Comparison of ENCODE assay signal across 22 cellular contexts in the genomic region with DNA sequence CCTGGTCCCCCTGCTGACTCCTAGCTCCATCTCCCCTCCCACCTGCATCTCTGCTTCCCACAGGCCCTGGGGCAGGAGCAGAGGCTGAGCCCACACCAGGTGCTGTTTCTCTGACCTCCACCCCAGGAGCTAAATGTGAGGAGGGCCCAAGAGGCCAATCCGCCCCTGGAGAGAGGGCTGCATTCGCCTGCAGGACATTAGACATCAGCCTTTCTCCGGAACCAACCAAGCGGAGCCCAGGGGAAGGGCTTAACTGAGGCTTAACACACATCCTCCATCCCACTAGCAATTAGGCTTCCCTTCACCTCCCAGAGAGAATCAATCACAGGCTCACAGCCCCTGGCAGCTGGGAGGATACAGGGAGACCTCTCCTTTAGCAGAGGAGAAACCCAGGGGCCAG.
A peak's percentile ranks its signal among the peaks of the same experiment; 100 is the strongest.
DNase-seq lines count a peak whose midpoint lies in the region; ATAC-seq, FAIRE-seq and TF ChIP-seq lines count a peak whose summit lies in the region.
"Had no signal": no experiment of that assay in that cellular context is flagged by ENCODE, and none has a peak within 500 bp of the region (broad histone marks: within the 10 kb centered on the region; RNA-seq: fewer than 3 reads in every experiment).

No MANE protein-coding gene starts in this region.

- peaks cover 14% of the 10 kb centered on the region for H3K36me3 Mint-ChIP-seq in nephron progenitor cell (ENCODE audit: low read depth)

- no peak for FAIRE-seq in D721Med (lab: Jason Lieb, UNC)
- FAIRE-seq: frontal cortex, HepG2, kidney had no signal

- peaks cover 71% of the 10 kb centered on the region for H3K4me1 Mint-ChIP-seq in nephron progenitor cell

- H3K27ac Mint-ChIP-seq in nephron progenitor cell: peak overlapping the region; percentile 53
- H3K27ac Mint-ChIP-seq: activated CD4-positive, alpha-beta T cell treated with anti-CD3 and anti-CD28 coated beads for 36 hours; activated naive CD4-positive, alpha-beta T cell treated with anti-CD3 and anti-CD28 coated beads for 36 hours; stimulated activated naive CD8-positive, alpha-beta T cell treated with anti-CD3 and anti-CD28 coated beads, Interleukin-15, Interleukin-2, amounts not matched to agents 100 ng/mL and 50 ng/mL, for 24 hours had no signal

- ATAC-seq in GM21737 (IDR thresholded peaks at IDR 0.05; ENCODE audit: unreplicated experiment) (no peak), GM21360 (IDR thresholded peaks at IDR 0.05; ENCODE audit: unreplicated experiment) (no peak)
- ATAC-seq: activated CD4-positive, alpha-beta T cell treated with anti-CD3 and anti-CD28 coated beads for 36 hours; HepG2 had no signal

- no peaks in the 10 kb centered on the region for H3K9me3 Mint-ChIP-seq in nephron progenitor cell
- H3K9me3 Mint-ChIP-seq: activated naive CD4-positive, alpha-beta T cell treated with anti-CD3 and anti-CD28 coated beads for 36 hours; CD4-positive, alpha-beta T cell; stimulated activated naive CD8-positive, alpha-beta T cell treated with anti-CD3 and anti-CD28 coated beads, Interleukin-15, Interleukin-2, amounts not matched to agents 100 ng/mL and 50 ng/mL, for 24 hours had no signal

- peak overlapping the region; percentile 28 for H3K4me3 Mint-ChIP-seq in nephron progenitor cell
- H3K4me3 Mint-ChIP-seq: activated CD4-positive, alpha-beta T cell treated with anti-CD3 and anti-CD28 coated beads for 36 hours; activated naive CD4-positive, alpha-beta T cell treated with anti-CD3 and anti-CD28 coated beads for 36 hours; CD4-positive, alpha-beta T cell; stimulated activated naive CD8-positive, alpha-beta T cell treated with anti-CD3 and anti-CD28 coated beads, Interleukin-15, Interleukin-2, amounts not matched to agents 100 ng/mL and 50 ng/mL, for 24 hours had no signal

- TF ChIP-seq CTCF in D721Med (IDR thresholded peaks at IDR 0.05; ENCODE audit: insufficient read depth, missing control alignments) (no peak), nephron progenitor cell (IDR thresholded peaks at IDR 0.05) (no peak)

- H3K27me3 Mint-ChIP-seq in nephron progenitor cell (ENCODE audit: low read depth, poor library complexity): peaks cover 17% of the 10 kb centered on the region
- H3K27me3 Mint-ChIP-seq: activated CD4-positive, alpha-beta T cell treated with anti-CD3 and anti-CD28 coated beads for 36 hours; CD4-positive, alpha-beta T cell; stimulated activated naive CD8-positive, alpha-beta T cell treated with anti-CD3 and anti-CD28 coated beads, Interleukin-15, Interleukin-2, amounts not matched to agents 100 ng/mL and 50 ng/mL, for 24 hours had no signal

- DNase-seq in D721Med (ENCODE audit: insufficient read length, low spot score): peak; percentile 90
- peak; percentile 94 for DNase-seq in NCI-H146 treated with DMSO at 0.1 percent for 48 hours (lab: John Stamatoyannopoulos, UW; ENCODE audit: unreplicated experiment)
- DNase-seq in ecto neural progenitor cell (ENCODE audit: low spot score): peak; percentile 87
- DNase-seq in nephron progenitor cell: peak; percentile 64
- DNase-seq in NCI-H1694 treated with DMSO at 0.1 percent for 48 hours (lab: John Stamatoyannopoulos, UW): no peak
- DNase-seq: activated CD4-positive, alpha-beta T cell treated with anti-CD3 and anti-CD28 coated beads for 36 hours; activated naive CD4-positive, alpha-beta T cell treated with anti-CD3 and anti-CD28 coated beads for 36 hours; CD4-positive, alpha-beta T cell; effector CD8-positive, alpha-beta T cell; hippocampal formation; kidney; NCI-H1048; NCI-H2107; NCI-H524 treated with DMSO at 0.1 percent for 48 hours; SHP77; sigmoid colon; thyroid gland had no signal
